ENCODE assay signal across 17 cellular contexts in the genomic region with DNA sequence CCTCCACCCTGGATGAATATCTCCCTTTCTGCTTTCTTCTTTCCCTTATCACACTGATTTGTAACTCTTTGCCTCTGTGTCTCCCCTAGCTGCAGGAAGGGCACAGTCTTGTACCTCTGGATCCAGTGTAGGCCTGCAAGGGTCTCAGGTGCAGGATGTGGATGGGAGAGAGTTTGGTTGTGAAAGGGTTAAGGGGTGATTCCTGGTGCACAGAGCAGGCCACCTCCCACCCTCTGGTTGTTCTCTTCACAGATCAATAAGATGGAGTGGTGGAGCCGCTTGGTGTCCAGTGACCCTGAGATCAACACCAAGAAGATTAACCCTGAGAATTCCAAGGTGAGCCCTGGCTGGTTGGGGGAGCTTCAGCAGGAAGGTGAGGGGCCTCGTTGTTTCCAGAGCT. TPM values are rescaled to one million over a fixed set of nuclear protein-coding genes. Genes with fewer than 3 reads are reported as not detected.
DNase-seq lines count a peak whose midpoint lies in the region; ATAC-seq and TF ChIP-seq lines count a peak whose summit lies in the region.
"Had no signal": no experiment of that assay in that cellular context is flagged by ENCODE, and none has a peak within 500 bp of the region (broad histone marks: within the 10 kb centered on the region; RNA-seq: fewer than 3 reads in every experiment).

No MANE protein-coding gene starts in this region.

- TF ChIP-seq CTCF in right atrium auricular region (IDR thresholded peaks at IDR 0.05) (no peak), body of pancreas (IDR thresholded peaks at IDR 0.05) (no peak)

- peak overlapping the region; percentile 13 to 26 for H3K9ac ChIP-seq in mucosa of rectum (ENCODE audit: low read depth in 1 of 2, low read length in 2 of 2)

- intact Hi-C loops in Right ventricle myocardium superior (cut with DNase I), result no loop called here
- intact Hi-C loops in body of pancreas (cut with DNase I), result no loop called here

- WGBS in body of pancreas, 2 donors, result 19 to 30% methylated on average over 2 of the region's 2 CpGs

- H3K36me3 ChIP-seq in right atrium auricular region (peaks cover 61% of the 10 kb centered on the region), body of pancreas (replicated peaks in 1 of 2; ENCODE audit: insufficient read depth in 1 of 2, low read depth in 2 of 2) (peaks cover 11 to 20% of the 10 kb centered on the region in 2 donors), mucosa of rectum (ENCODE audit: control insufficient read depth in 2 of 2, insufficient read depth in 2 of 2, low read length in 2 of 2) (peaks cover 42 to 62% of the 10 kb centered on the region in 2 donors)

- no peak for ATAC-seq in Right ventricle myocardium superior (ENCODE audit: poor library complexity)
- no peak for ATAC-seq in body of pancreas

- no peak for TF ChIP-seq POLR2A in body of pancreas (IDR thresholded peaks at IDR 0.05)

- peaks cover 0 to 34% of the 10 kb centered on the region in 2 donors for H3K4me1 ChIP-seq in right atrium auricular region
- H3K4me1 ChIP-seq in body of pancreas, result peaks cover 18% of the 10 kb centered on the region
- peaks cover 10 to 17% of the 10 kb centered on the region in 2 donors for H3K4me1 ChIP-seq in mucosa of rectum (ENCODE audit: control insufficient read depth in 2 of 2, insufficient read depth in 2 of 2, low read length in 2 of 2)
- H3K4me1 ChIP-seq: HAP-1 had no signal

- DNase-seq in right atrium auricular region (ENCODE audit: low spot score), result no peak
- no peak for DNase-seq in Right ventricle myocardium superior
- DNase-seq in body of pancreas, result no peak
- no peak for DNase-seq in inferior parietal cortex (ENCODE audit: extremely low spot score)
- no peak for DNase-seq in nucleus accumbens (lab: John Stamatoyannopoulos, UW)
- no peak for DNase-seq in activated effector memory CD4-positive, alpha-beta T cell treated with Interleukin-2 at 50 U/mL for 16 hours
- DNase-seq: C1 segment of cervical spinal cord, DND-41, NCI-H1105 treated with DMSO at 0.1 percent for 48 hours, NCI-H187, NCI-H226, NCI-H524 treated with DMSO at 0.1 percent for 48 hours had no signal

- H3K27me3 ChIP-seq in right atrium auricular region (no peaks in the 10 kb centered on the region), body of pancreas (no peaks in the 10 kb centered on the region), mucosa of rectum (ENCODE audit: control insufficient read depth in 2 of 2, insufficient read depth in 2 of 2, low read length in 2 of 2) (no peaks in the 10 kb centered on the region)
- H3K27me3 ChIP-seq: Peyer's patch had no signal

- H3K4me3 ChIP-seq in right atrium auricular region (no peak overlapping the region), body of pancreas (no peak overlapping the region), mucosa of rectum (ENCODE audit: low read length in 2 of 2) (no peak overlapping the region)
- H3K4me3 ChIP-seq: HAP-1, Peyer's patch had no signal

- no peaks in the 10 kb centered on the region for H3K9me3 ChIP-seq in right atrium auricular region
- no peaks in the 10 kb centered on the region for H3K9me3 ChIP-seq in body of pancreas
- H3K9me3 ChIP-seq in mucosa of rectum (ENCODE audit: control insufficient read depth in 2 of 2, low read length in 2 of 2), result no peaks in the 10 kb centered on the region
- H3K9me3 ChIP-seq: HAP-1, Peyer's patch had no signal

- H3K27ac ChIP-seq in right atrium auricular region (peak overlapping the region; percentile 51 to 66), body of pancreas (peak overlapping the region in 3 of 4 donors; percentile 10 to 59 (median 52)), mucosa of rectum (ENCODE audit: low read depth in 2 of 2, low read length in 2 of 2) (peak overlapping the region; percentile 16 to 66)

RNA-seq across cellular contexts. Expression of a gene that starts 15.1 kb away (rescaled TPM):
- total RNA-seq in right atrium auricular region, result under 1 TPM; 0.26 to 0.86 TPM
- total RNA-seq in Right ventricle myocardium superior, result 0.35 TPM
- 10 to 100 TPM; 13.8 to 18.7 TPM for total RNA-seq in body of pancreas
- total RNA-seq: A673, HT1080 had no signal

RNA-seq across cellular contexts. Expression of a gene that starts 23.6 kb away (rescaled TPM):
- total RNA-seq in right atrium auricular region (10 to 100 TPM; 66.7 to 82.3 TPM), Right ventricle myocardium superior (78.1 TPM), body of pancreas (10 to 100 TPM; 31.3 to 33.2 TPM)

RNA-seq across cellular contexts. Expression of a gene that starts 31.4 kb away (rescaled TPM):
- 10 to 100 TPM; 10.6 to 19.0 TPM for total RNA-seq in right atrium auricular region
- total RNA-seq in Right ventricle myocardium superior, result 5.1 TPM
- 10 to 100 TPM; 19.8 to 34.8 TPM for total RNA-seq in body of pancreas
- total RNA-seq: A673, HT1080 had no signal

RNA-seq across cellular contexts. Expression of a gene that starts 44.9 kb away (rescaled TPM):
- 1 to 10 TPM; 6.2 to 8.3 TPM for total RNA-seq in right atrium auricular region
- total RNA-seq in Right ventricle myocardium superior, result 10.4 TPM
- 10 to 100 TPM in 1 of 2 donors, 1 to 10 TPM in 1; 4.9 to 19.4 TPM for total RNA-seq in body of pancreas

RNA-seq across cellular contexts. Expression of a gene that starts 48.4 kb away (rescaled TPM):
- total RNA-seq in right atrium auricular region (100 to 1,000 TPM in 1 of 2 donors, 10 to 100 TPM in 1; 72.5 to 151 TPM), Right ventricle myocardium superior (31.7 TPM), body of pancreas (10 to 100 TPM; 17.1 to 32.6 TPM)

Comparison
In these comparisons a context has a peak if more than half of its experiments do, and no peak if none do; other contexts are left out.
1. RNA of a gene that starts 15.1 kb away (total RNA-seq): 13.8 to 18.7 TPM in body of pancreas; 0.26 to 0.86 TPM in right atrium auricular region and 0.35 TPM in Right ventricle myocardium superior (single experiment); every median in the first group is over 4 times any median in the second.
2. Peak in every context shown above with its lines, with median percentiles within 50 percentile points of each other: H3K27ac ChIP-seq.